ENCODE assay signal across 11 cellular contexts in the genomic region with DNA sequence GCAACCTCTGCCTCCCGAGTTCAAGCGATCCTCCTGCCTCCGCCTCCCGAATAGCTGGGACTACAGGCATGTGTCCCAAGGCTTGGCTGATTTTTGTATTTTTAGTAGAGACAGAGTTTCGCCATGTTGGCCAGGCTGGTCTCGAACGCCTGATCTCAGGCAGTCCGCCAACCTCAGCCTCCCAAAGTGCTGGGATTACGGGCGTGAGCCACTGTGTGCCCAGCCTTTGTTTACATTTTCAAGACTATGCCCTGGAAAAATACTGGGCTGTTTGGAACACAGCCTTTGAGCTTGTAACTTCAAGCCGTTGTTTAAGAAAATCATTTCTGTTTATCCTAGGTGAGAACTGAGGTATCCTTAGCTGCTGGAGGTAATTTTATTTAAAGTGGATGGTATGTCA. TPM values are rescaled to one million over a fixed set of nuclear protein-coding genes. Genes with fewer than 3 reads are reported as not detected.
DNase-seq lines count a peak whose midpoint lies in the region; ATAC-seq and TF ChIP-seq lines count a peak whose summit lies in the region.
"Had no signal": no experiment of that assay in that cellular context is flagged by ENCODE, and none has a peak within 500 bp of the region (broad histone marks: within the 10 kb centered on the region; RNA-seq: fewer than 3 reads in every experiment).

No MANE protein-coding gene starts in this region.

- H3K4me1 ChIP-seq in rectal smooth muscle tissue (ENCODE audit: control insufficient read depth, insufficient read depth, low read length), result peaks cover 13% of the 10 kb centered on the region

- no peak overlapping the region for H3K27ac Mint-ChIP-seq in endothelial cell (ENCODE audit: unreplicated experiment)

- peaks cover 16% of the 10 kb centered on the region for H3K36me3 Mint-ChIP-seq in endothelial cell (ENCODE audit: low read depth, unreplicated experiment)

- H3K27me3 ChIP-seq in rectal smooth muscle tissue (ENCODE audit: control insufficient read depth, insufficient read depth, low read length), result no peaks in the 10 kb centered on the region

- TF ChIP-seq CTCF in WI38 (IDR thresholded peaks at IDR 0.05; ENCODE audit: low read depth, low read length), result no peak
- no peak for TF ChIP-seq CTCF in foreskin fibroblast (IDR thresholded peaks at IDR 0.05; ENCODE audit: low read depth, low read length)
- no peak for TF ChIP-seq CTCF in endothelial cell (IDR thresholded peaks at IDR 0.05; ENCODE audit: unreplicated experiment)

- H3K27me3 Mint-ChIP-seq in endothelial cell (ENCODE audit: unreplicated experiment), result peaks cover 12% of the 10 kb centered on the region
- H3K27me3 Mint-ChIP-seq: memory B cell had no signal

- no peaks in the 10 kb centered on the region for H3K36me3 ChIP-seq in rectal smooth muscle tissue (ENCODE audit: control insufficient read depth, insufficient read depth, low read length)

- H3K27ac ChIP-seq in rectal smooth muscle tissue (ENCODE audit: low read depth, low read length), result peak overlapping the region; percentile 52

- no peak for ATAC-seq in GM18870 (IDR thresholded peaks at IDR 0.05; ENCODE audit: unreplicated experiment)

- peak overlapping the region; percentile 98 for H3K4me3 ChIP-seq in WI38 (ENCODE audit: low read depth, low read length)
- peak overlapping the region; percentile 5 to 14 for H3K4me3 ChIP-seq in foreskin fibroblast (ENCODE audit: low read depth in 1 of 2, low read length in 2 of 2)
- no peak overlapping the region for H3K4me3 ChIP-seq in rectal smooth muscle tissue (ENCODE audit: low read length)

- DNase-seq in H4 (ENCODE audit: low spot score), result peak; percentile 25
- DNase-seq in foreskin fibroblast, result no peak
- DNase-seq in NCI-H1930 (lab: John Stamatoyannopoulos, UW), result no peak
- no peak for DNase-seq in HPDE6-E6E7 (ENCODE audit: extremely low spot score)
- DNase-seq in endothelial cell (ENCODE audit: low spot score), result no peak
- DNase-seq: stimulated activated CD4-positive, alpha-beta T cell treated with anti-CD3 and anti-CD28 coated beads, Interleukin-2, amount 100 ng/mL, for 48 hours had no signal

- no peak overlapping the region for H3K4me3 Mint-ChIP-seq in endothelial cell (ENCODE audit: unreplicated experiment)

- H3K9ac ChIP-seq in rectal smooth muscle tissue (ENCODE audit: low read length), result no peak overlapping the region

- H3K4me1 Mint-ChIP-seq in endothelial cell (ENCODE audit: unreplicated experiment), result peaks cover 17% of the 10 kb centered on the region

- no peaks in the 10 kb centered on the region for H3K9me3 Mint-ChIP-seq in endothelial cell (ENCODE audit: unreplicated experiment)
- H3K9me3 Mint-ChIP-seq: memory B cell had no signal

RNA-seq across cellular contexts. Expression of a gene that starts 1.9 kb away (rescaled TPM):
- 9.1 and 12.2 TPM in 2 replicates for total RNA-seq in H4 (2014; rRNA removed; shearing (Covaris generic))
- total RNA-seq in endothelial cell (ENCODE audit: unreplicated experiment), result 63.1 TPM

RNA-seq across cellular contexts. Expression of a gene that starts 32.3 kb away (rescaled TPM):
- 11.7 and 17.4 TPM in 2 replicates for total RNA-seq in H4 (2014; rRNA removed; shearing (Covaris generic))
- 18.5 TPM for total RNA-seq in endothelial cell (ENCODE audit: unreplicated experiment)

RNA-seq across cellular contexts. Expression of a gene that starts 41.5 kb away (rescaled TPM):
- total RNA-seq in H4 (2014; rRNA removed; shearing (Covaris generic)), result 1.3 and 3.5 TPM in 2 replicates
- not detected for total RNA-seq in endothelial cell (ENCODE audit: unreplicated experiment)
- total RNA-seq: LHCN-M2 had no signal
